18 cellular contexts compared by ENCODE assay signal in the genomic region with DNA sequence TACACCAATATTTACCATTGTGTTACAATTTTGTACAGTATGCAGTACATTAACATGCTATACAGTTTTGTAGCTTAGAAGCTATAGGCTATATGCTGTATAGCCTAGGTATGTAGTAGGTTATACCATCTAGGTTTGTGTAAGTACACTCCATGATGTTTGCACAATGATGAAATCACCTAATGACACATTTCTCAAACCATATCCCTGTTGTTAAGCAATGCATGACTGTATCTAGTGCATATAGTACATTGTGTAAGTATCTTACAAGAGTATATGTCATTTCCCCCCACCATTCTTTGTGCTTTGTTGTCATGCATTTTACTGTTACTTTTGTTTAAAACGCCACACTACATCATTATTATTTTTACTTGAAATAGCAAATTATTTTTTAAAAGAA.
DNase-seq lines count a peak whose midpoint lies in the region; ATAC-seq and TF ChIP-seq lines count a peak whose summit lies in the region.
"Had no signal": no experiment of that assay in that cellular context is flagged by ENCODE, and none has a peak within 500 bp of the region (broad histone marks: within the 10 kb centered on the region; RNA-seq: fewer than 3 reads in every experiment).

No MANE protein-coding gene starts in this region.

- H3K27me3 Mint-ChIP-seq in effector memory CD8-positive, alpha-beta T cell: peaks cover 6 to 15% of the 10 kb centered on the region in 2 donors
- H3K27me3 Mint-ChIP-seq in T-helper 2 cell treated with Interferon-gamma antibody and Interleukin-4, amounts not matched to agents 5 μg/mL and 100 μg/mL, for 36 hours (ENCODE audit: low read depth): peaks cover 22% of the 10 kb centered on the region

- in situ Hi-C loops in IMR-90 (cut with MboI; ENCODE audit: low sequenced_read_pairs): no loop called here

- no peak overlapping the region for H2AK9ac ChIP-seq in IMR-90 (replicated peaks; ENCODE audit: low read depth, low read length, poor library complexity)

- dilution Hi-C loops in IMR-90 (cut with HindIII; ENCODE audit: low sequenced_read_pairs, unreplicated experiment): no loop called here

- no peak overlapping the region for H2BK15ac ChIP-seq in IMR-90 (ENCODE audit: low read depth, low read length)

- H3K9me1 ChIP-seq in IMR-90 (ENCODE audit: insufficient read depth, low read length): no peaks in the 10 kb centered on the region

- no peak overlapping the region for H2BK5ac ChIP-seq in IMR-90 (ENCODE audit: low read depth, low read length, poor library complexity, severe bottlenecking)

- TF ChIP-seq POLR2A in IMR-90 (IDR thresholded peaks at IDR 0.05; ENCODE audit: low read depth, low read length): no peak

- H3K4me3 ChIP-seq in IMR-90 (ENCODE audit: insufficient read depth, low read depth, low read length): no peak overlapping the region
- no peak overlapping the region for H3K4me3 ChIP-seq in fibroblast of villous mesenchyme (ENCODE audit: low read depth, low read length)
- no peak overlapping the region for H3K4me3 ChIP-seq in SJCRH30
- H3K4me3 ChIP-seq: adrenal gland, BLaER1, psoas muscle had no signal

- H4K8ac ChIP-seq in IMR-90 (ENCODE audit: low read depth in 2 of 2, low read length in 2 of 2): no peak overlapping the region

- H3K36me3 ChIP-seq in IMR-90 (ENCODE audit: control insufficient read depth, insufficient read depth, low read length) (no peaks in the 10 kb centered on the region), SJCRH30 (no peaks in the 10 kb centered on the region)
- H3K36me3 ChIP-seq: adrenal gland, BLaER1 had no signal

- H2AFZ ChIP-seq in IMR-90 (replicated peaks; ENCODE audit: low read length, poor library complexity): no peak overlapping the region

- no peak overlapping the region for H3K23ac ChIP-seq in IMR-90 (ENCODE audit: low read depth, low read length)

- no peak overlapping the region for H2BK120ac ChIP-seq in IMR-90 (ENCODE audit: low read depth, low read length)

- no TSS peak for BruUV-seq in IMR-90 (replicated peaks; lab: Mats Ljungman, UMichigan)

- no peaks in the 10 kb centered on the region for H3K4me1 Mint-ChIP-seq in effector memory CD8-positive, alpha-beta T cell (ENCODE audit: low read depth in 2 of 2)
- peaks cover 2% of the 10 kb centered on the region for H3K4me1 Mint-ChIP-seq in T-helper 2 cell treated with Interferon-gamma antibody and Interleukin-4, amounts not matched to agents 5 μg/mL and 100 μg/mL, for 36 hours (ENCODE audit: low read depth)

- H3K4me3 Mint-ChIP-seq in effector memory CD8-positive, alpha-beta T cell: no peak overlapping the region
- H3K4me3 Mint-ChIP-seq in T-helper 2 cell treated with Interferon-gamma antibody and Interleukin-4, amounts not matched to agents 5 μg/mL and 100 μg/mL, for 36 hours: no peak overlapping the region
- H3K4me3 Mint-ChIP-seq: stimulated activated memory B cell treated with anti-CD40 and anti-IgM and Interleukin-4, amounts not matched to agents 10 μg/mL and 1 μg/mL and 100 μg/mL, for 72 hours had no signal

- no peak for TF ChIP-seq CTCF in IMR-90 (conservative IDR thresholded peaks at IDR 0.05; ENCODE audit: low read depth, low read length)
- TF ChIP-seq CTCF in fibroblast of villous mesenchyme (IDR thresholded peaks at IDR 0.05; ENCODE audit: insufficient read depth, low read depth, low read length): no peak

- H3K4ac ChIP-seq in IMR-90 (ENCODE audit: low read depth, low read length): no peak overlapping the region

- H3K4me1 ChIP-seq in IMR-90 (ENCODE audit: control insufficient read depth, insufficient read depth, low read length) (no peaks in the 10 kb centered on the region), SJCRH30 (peaks cover 33% of the 10 kb centered on the region)
- H3K4me1 ChIP-seq: adrenal gland, BLaER1, psoas muscle had no signal

- CTCF ChIA-PET in IMR-90 (lab: Yijun Ruan, JAX): interaction anchor here (1.1 kb wide), 1 partner anchor 19 kb away, joined by 3 read pairs; no protein-coding TSS in a partner anchor

- H3K9me3 Mint-ChIP-seq in effector memory CD8-positive, alpha-beta T cell: no peaks in the 10 kb centered on the region
- H3K9me3 Mint-ChIP-seq in T-helper 2 cell treated with Interferon-gamma antibody and Interleukin-4, amounts not matched to agents 5 μg/mL and 100 μg/mL, for 36 hours: no peaks in the 10 kb centered on the region
- H3K9me3 Mint-ChIP-seq: stimulated activated memory B cell treated with anti-CD40 and anti-IgM and Interleukin-4, amounts not matched to agents 10 μg/mL and 1 μg/mL and 100 μg/mL, for 72 hours had no signal

- no peak overlapping the region for H4K5ac ChIP-seq in IMR-90 (ENCODE audit: low read depth, low read length)

- TF ChIP-seq RAD21 in IMR-90 (IDR thresholded peaks at IDR 0.05; ENCODE audit: low read length): no peak

- H4K91ac ChIP-seq in IMR-90 (ENCODE audit: insufficient read depth, low read depth, low read length): no peak overlapping the region

- POLR2A ChIA-PET in IMR-90 (lab: Charles Lee; ENCODE audit: unreplicated experiment): no interaction called here

- no peak overlapping the region for H3K9ac ChIP-seq in IMR-90 (ENCODE audit: low read depth, low read length)
- H3K9ac ChIP-seq: BLaER1 had no signal

- no peak overlapping the region for H3K27ac Mint-ChIP-seq in effector memory CD8-positive, alpha-beta T cell
- H3K27ac Mint-ChIP-seq in T-helper 2 cell treated with Interferon-gamma antibody and Interleukin-4, amounts not matched to agents 5 μg/mL and 100 μg/mL, for 36 hours: no peak overlapping the region
- H3K27ac Mint-ChIP-seq: stimulated activated memory B cell treated with anti-CD40 and anti-IgM and Interleukin-4, amounts not matched to agents 10 μg/mL and 1 μg/mL and 100 μg/mL, for 72 hours had no signal

- H3K79me1 ChIP-seq in IMR-90 (ENCODE audit: low read depth in 1 of 2, low read length in 2 of 2): no peaks in the 10 kb centered on the region

- no peak overlapping the region for H3K14ac ChIP-seq in IMR-90 (replicated peaks; ENCODE audit: low read depth, low read length)

- intact Hi-C loops in IMR-90 (cut with micrococcal nuclease): no loop called here

- peak; percentile 19 for DNase-seq in Daoy (ENCODE audit: low read depth)
- DNase-seq in IMR-90: peak; percentile 47
- DNase-seq in SHP77 (lab: John Stamatoyannopoulos, UW): peak; percentile 14 to 47
- peak; percentile 19 for DNase-seq in fibroblast of villous mesenchyme (ENCODE audit: low read depth)
- DNase-seq in effector memory CD8-positive, alpha-beta T cell: no peak
- no peak for DNase-seq in SJCRH30
- DNase-seq in T-helper 2 cell treated with Interferon-gamma antibody and Interleukin-4, amounts not matched to agents 5 μg/mL and 100 μg/mL, for 36 hours (ENCODE audit: low spot score): no peak
- DNase-seq: activated T-cell treated with anti-CD3 and anti-CD28 coated beads for 4 hours; adrenal gland; dermis blood vessel endothelial cell; foreskin melanocyte; NCI-H526; psoas muscle; stimulated activated CD4-positive, alpha-beta T cell treated with anti-CD3 and anti-CD28 coated beads, Interleukin-2, amount 100 ng/mL, for 24 hours had no signal

- H3K36me3 Mint-ChIP-seq in effector memory CD8-positive, alpha-beta T cell (ENCODE audit: insufficient read depth): no peaks in the 10 kb centered on the region
- H3K36me3 Mint-ChIP-seq in T-helper 2 cell treated with Interferon-gamma antibody and Interleukin-4, amounts not matched to agents 5 μg/mL and 100 μg/mL, for 36 hours (ENCODE audit: low read depth): no peaks in the 10 kb centered on the region
- H3K36me3 Mint-ChIP-seq: stimulated activated memory B cell treated with anti-CD40 and anti-IgM and Interleukin-4, amounts not matched to agents 10 μg/mL and 1 μg/mL and 100 μg/mL, for 72 hours had no signal

- H3K27ac ChIP-seq in IMR-90 (ENCODE audit: insufficient read depth, low read length) (no peak overlapping the region), SJCRH30 (no peak overlapping the region; the same call in 1 of the 2 replicates)
- H3K27ac ChIP-seq: adrenal gland, BLaER1, psoas muscle had no signal

- WGBS in IMR-90 (ENCODE audit: extremely low coverage in 2 of 2, insufficient read length in 1 of 2), 2 experiments: no CpG with 5 or more reads among the region's 1 CpG

- no peak overlapping the region for H2AK5ac ChIP-seq in IMR-90 (ENCODE audit: low read depth, low read length)

- H3K56ac ChIP-seq in IMR-90 (ENCODE audit: extremely low read depth, insufficient read depth, low read length): no peak overlapping the region

- no peak overlapping the region for H2BK20ac ChIP-seq in IMR-90 (ENCODE audit: low read depth, low read length)

- H3K4me2 ChIP-seq in IMR-90 (ENCODE audit: low read depth, low read length): no peak overlapping the region
- H3K4me2 ChIP-seq: BLaER1 had no signal

- H3K27me3 ChIP-seq in IMR-90 (ENCODE audit: control insufficient read depth, insufficient read depth, low read length): peaks cover 4% of the 10 kb centered on the region; the same call in 1 of the 2 replicates
- H3K27me3 ChIP-seq in SJCRH30: no peaks in the 10 kb centered on the region
- H3K27me3 ChIP-seq: adrenal gland, BLaER1 had no signal

- ATAC-seq in IMR-90 (ENCODE audit: low read depth) (no peak), GM18520 (IDR thresholded peaks at IDR 0.05; ENCODE audit: unreplicated experiment) (no peak)
- no peak for ATAC-seq in effector memory CD8-positive, alpha-beta T cell (replicated peaks)
- ATAC-seq: psoas muscle; SK-N-SH treated with all-trans-retinoic acid at 6 μM for 48 hours; stimulated activated memory B cell treated with anti-CD40 and anti-IgM and Interleukin-4, amounts not matched to agents 10 μg/mL and 1 μg/mL and 100 μg/mL, for 72 hours had no signal

- H4K20me1 ChIP-seq in IMR-90 (ENCODE audit: insufficient read depth, low read length): no peaks in the 10 kb centered on the region
- H4K20me1 ChIP-seq: BLaER1 had no signal

- H3K9me3 ChIP-seq in IMR-90 (ENCODE audit: control insufficient read depth, insufficient read depth, low read length) (no peaks in the 10 kb centered on the region), SJCRH30 (replicated peaks) (no peaks in the 10 kb centered on the region)
- H3K9me3 ChIP-seq: adrenal gland, BLaER1, psoas muscle had no signal

- H3K18ac ChIP-seq in IMR-90 (ENCODE audit: low read depth, low read length): no peak overlapping the region

TF ChIP-seq in IMR-90, 13 proteins besides CTCF, POLR2A, EP300 and RAD21:
- no peak for TF ChIP-seq RCOR1 (IDR thresholded peaks at IDR 0.05; ENCODE audit: insufficient replicate concordance, low read length)
- TF ChIP-seq CEBPB (IDR thresholded peaks at IDR 0.05; ENCODE audit: low read depth, low read length): peak; percentile 84

Comparison
In these comparisons a context has a peak if more than half of its experiments do, and no peak if none do; other contexts are left out.
1. DNase-seq: peak in Daoy (single experiment), IMR-90 (single experiment), SHP77 (2 of 2) and fibroblast of villous mesenchyme (single experiment); none in effector memory CD8-positive, alpha-beta T cell (0 of 3), SJCRH30 (0 of 2) and T-helper 2 cell treated with Interferon-gamma antibody and Interleukin-4, amounts not matched to agents 5 μg/mL and 100 μg/mL, for 36 hours (single experiment).